10 cellular contexts compared by ENCODE assay signal in genomic region chr10:132563485-132564248, GRCh38. TPM values are rescaled to one million over a fixed set of nuclear protein-coding genes. Genes with fewer than 3 reads are reported as not detected.
A peak's percentile ranks its signal among the peaks of the same experiment; 100 is the strongest.
DNase-seq lines count a peak whose midpoint lies in the region; ATAC-seq, FAIRE-seq and TF ChIP-seq lines count a peak whose summit lies in the region.
"Had no signal": no experiment of that assay in that cellular context is flagged by ENCODE, and none has a peak within 500 bp of the region (broad histone marks: within the 10 kb centered on the region; RNA-seq: fewer than 3 reads in every experiment).

No MANE protein-coding gene starts in this region.

- no peaks in the 10 kb centered on the region for H3K27me3 Mint-ChIP-seq in activated T-helper 2 cell treated with anti-CD3 and anti-CD28 coated beads, Interferon-gamma antibody, Interleukin-2, Interleukin-4, amounts not matched to agents 10 μg/mL and 5 μg/mL and 100 μg/mL, durations not matched to agents 14 hours and 24 hours and 36 hours (ENCODE audit: low read depth)
- H3K27me3 Mint-ChIP-seq in activated CD4-positive, alpha-beta T cell treated with anti-CD3 and anti-CD28 coated beads, Interleukin-2, amount 10 ng/mL, durations not matched to agents 24 days and 14 days: no peaks in the 10 kb centered on the region

- H3K4me1 ChIP-seq in HepG2 (ENCODE audit: insufficient read depth, low read length) (no peaks in the 10 kb centered on the region), right lobe of liver (no peaks in the 10 kb centered on the region)

- H3K27ac Mint-ChIP-seq in activated T-helper 2 cell treated with anti-CD3 and anti-CD28 coated beads, Interferon-gamma antibody, Interleukin-2, Interleukin-4, amounts not matched to agents 10 μg/mL and 5 μg/mL and 100 μg/mL, durations not matched to agents 14 hours and 24 hours and 36 hours: no peak overlapping the region
- no peak overlapping the region for H3K27ac Mint-ChIP-seq in activated CD4-positive, alpha-beta T cell treated with anti-CD3 and anti-CD28 coated beads, Interleukin-2, amount 10 ng/mL, durations not matched to agents 24 days and 14 days

- 94% methylated on average over 21 of the region's 24 CpGs for WGBS in HepG2 (ENCODE audit: low lambda C conversion rate)
- 93% methylated on average over 20 of the region's 24 CpGs for WGBS in right lobe of liver (ENCODE audit: insufficient coverage, low coverage, low lambda C conversion rate, missing lambda C conversion rate)

- H3K4me3 Mint-ChIP-seq in activated T-helper 2 cell treated with anti-CD3 and anti-CD28 coated beads, Interferon-gamma antibody, Interleukin-2, Interleukin-4, amounts not matched to agents 10 μg/mL and 5 μg/mL and 100 μg/mL, durations not matched to agents 14 hours and 24 hours and 36 hours (ENCODE audit: low read depth): no peak overlapping the region
- no peak overlapping the region for H3K4me3 Mint-ChIP-seq in activated CD4-positive, alpha-beta T cell treated with anti-CD3 and anti-CD28 coated beads, Interleukin-2, amount 10 ng/mL, durations not matched to agents 24 days and 14 days

- POLR2A ChIA-PET in HepG2 (lab: Yijun Ruan, JAX): no interaction called here

- TF ChIP-seq CTCF in HepG2 (CRISPR knock-in tag; IDR thresholded peaks at IDR 0.05) (no peak), right lobe of liver (IDR thresholded peaks at IDR 0.05) (no peak)

- no TSS peak for BruUV-seq in HepG2 (replicated peaks; lab: Mats Ljungman, UMichigan)

- no peak overlapping the region for H3K27ac ChIP-seq in HepG2 (ENCODE audit: extremely low read length, insufficient read depth, low read length)
- no peak overlapping the region for H3K27ac ChIP-seq in right lobe of liver

- no peak for TF ChIP-seq RAD21 in HepG2 (CRISPR knock-in tag; IDR thresholded peaks at IDR 0.05)

- FAIRE-seq in HepG2 (lab: Jason Lieb, UNC): no peak
- FAIRE-seq: A204.1 had no signal

- CTCF ChIA-PET in HepG2 (lab: Yijun Ruan, JAX; ENCODE audit: low intra/inter-chr PET ratio, low total read pairs): no interaction called here

- intact Hi-C loops in HepG2 (cut with micrococcal nuclease; ENCODE audit: unreplicated experiment): no loop called here
- intact Hi-C loops in right lobe of liver (cut with DNase I): no loop called here
- intact Hi-C loops in activated T-helper 2 cell treated with anti-CD3 and anti-CD28 coated beads, Interferon-gamma antibody, Interleukin-2, Interleukin-4, amounts not matched to agents 10 μg/mL and 5 μg/mL and 100 μg/mL, durations not matched to agents 14 hours and 24 hours and 36 hours (cut with micrococcal nuclease): no loop called here
- intact Hi-C loops in activated CD4-positive, alpha-beta T cell treated with anti-CD3 and anti-CD28 coated beads, Interleukin-2, amount 10 ng/mL, durations not matched to agents 24 days and 14 days (cut with micrococcal nuclease): no loop called here

- TF ChIP-seq POLR2A in HepG2 (IDR thresholded peaks at IDR 0.05; ENCODE audit: insufficient read depth in 1 of 2, low read depth in 2 of 2, low read length in 2 of 2) (no peak), right lobe of liver (IDR thresholded peaks at IDR 0.05) (no peak)

- H3K9me3 ChIP-seq in HepG2 (ENCODE audit: low read length): no peaks in the 10 kb centered on the region
- no peaks in the 10 kb centered on the region for H3K9me3 ChIP-seq in right lobe of liver

- H3K9ac ChIP-seq in HepG2 (ENCODE audit: insufficient read depth, low read depth, low read length): no peak overlapping the region

- DNase-seq in HepG2 (ENCODE audit: low spot score) (no peak), right lobe of liver (no peak), SW480 (ENCODE audit: low spot score) (peak; percentile 41), HPDE6-E6E7 (ENCODE audit: extremely low spot score) (no peak), NCI-H2171 treated with DMSO at 0.1 percent for 48 hours (lab: John Stamatoyannopoulos, UW) (no peak)
- DNase-seq in activated T-helper 2 cell treated with anti-CD3 and anti-CD28 coated beads, Interferon-gamma antibody, Interleukin-2, Interleukin-4, amounts not matched to agents 10 μg/mL and 5 μg/mL and 100 μg/mL, durations not matched to agents 14 hours and 24 hours and 36 hours (ENCODE audit: low spot score): no peak
- no peak for DNase-seq in activated CD4-positive, alpha-beta T cell treated with anti-CD3 and anti-CD28 coated beads, Interleukin-2, amount 10 ng/mL, durations not matched to agents 24 days and 14 days

- no peak overlapping the region for H2AFZ ChIP-seq in HepG2 (ENCODE audit: low read length)

- H3K4me2 ChIP-seq in HepG2 (ENCODE audit: low read depth, low read length): no peak overlapping the region

- no peaks in the 10 kb centered on the region for H4K20me1 ChIP-seq in HepG2 (ENCODE audit: insufficient read depth, low read length)

- H3K4me3 ChIP-seq in HepG2 (replicated peaks in 1 of 3; ENCODE audit: insufficient read depth in 1 of 3, low read depth in 2 of 3, low read length in 3 of 3) (no peak overlapping the region), right lobe of liver (no peak overlapping the region)

- H3K79me2 ChIP-seq in HepG2 (ENCODE audit: insufficient read depth, low read length): peaks cover 13% of the 10 kb centered on the region

- TF ChIP-seq EP300 in HepG2 (IDR thresholded peaks at IDR 0.05; ENCODE audit: low read depth in 2 of 2, low read length in 2 of 2) (no peak), HepG2 (CRISPR knock-in tag; IDR thresholded peaks at IDR 0.05; ENCODE audit: borderline replicate concordance) (no peak)

- peak; percentile 35; the same call in 2 of the 3 replicates for ATAC-seq in HepG2
- ATAC-seq in right lobe of liver: no peak
- ATAC-seq in HG02943 (IDR thresholded peaks at IDR 0.05; ENCODE audit: low read depth, unreplicated experiment): peak; percentile 78
- ATAC-seq: HCT116 had no signal

- H3K36me3 ChIP-seq in HepG2 (replicated peaks in 1 of 2; ENCODE audit: control insufficient read depth in 1 of 2, insufficient read depth in 2 of 2, low read length in 2 of 2) (no peaks in the 10 kb centered on the region), right lobe of liver (no peaks in the 10 kb centered on the region)

- no peaks in the 10 kb centered on the region for H3K36me3 Mint-ChIP-seq in activated T-helper 2 cell treated with anti-CD3 and anti-CD28 coated beads, Interferon-gamma antibody, Interleukin-2, Interleukin-4, amounts not matched to agents 10 μg/mL and 5 μg/mL and 100 μg/mL, durations not matched to agents 14 hours and 24 hours and 36 hours (ENCODE audit: low read depth)
- peaks cover 6% of the 10 kb centered on the region for H3K36me3 Mint-ChIP-seq in activated CD4-positive, alpha-beta T cell treated with anti-CD3 and anti-CD28 coated beads, Interleukin-2, amount 10 ng/mL, durations not matched to agents 24 days and 14 days (ENCODE audit: low read depth)

- in situ Hi-C loops in HepG2 (cut with HindIII; ENCODE audit: extremely low pct_ligation_motif_present, low pct_unique_long_range_greater_than_20kb): no loop called here

- H3K9me3 Mint-ChIP-seq in activated T-helper 2 cell treated with anti-CD3 and anti-CD28 coated beads, Interferon-gamma antibody, Interleukin-2, Interleukin-4, amounts not matched to agents 10 μg/mL and 5 μg/mL and 100 μg/mL, durations not matched to agents 14 hours and 24 hours and 36 hours: no peaks in the 10 kb centered on the region
- no peaks in the 10 kb centered on the region for H3K9me3 Mint-ChIP-seq in activated CD4-positive, alpha-beta T cell treated with anti-CD3 and anti-CD28 coated beads, Interleukin-2, amount 10 ng/mL, durations not matched to agents 24 days and 14 days

- H3K27me3 ChIP-seq in HepG2 (ENCODE audit: control insufficient read depth in 1 of 2, insufficient read depth in 2 of 2, low read length in 2 of 2): no peaks in the 10 kb centered on the region
- H3K27me3 ChIP-seq in right lobe of liver: no peaks in the 10 kb centered on the region

- H3K4me1 Mint-ChIP-seq in activated T-helper 2 cell treated with anti-CD3 and anti-CD28 coated beads, Interferon-gamma antibody, Interleukin-2, Interleukin-4, amounts not matched to agents 10 μg/mL and 5 μg/mL and 100 μg/mL, durations not matched to agents 14 hours and 24 hours and 36 hours (ENCODE audit: low read depth): peaks cover 22% of the 10 kb centered on the region
- H3K4me1 Mint-ChIP-seq in activated CD4-positive, alpha-beta T cell treated with anti-CD3 and anti-CD28 coated beads, Interleukin-2, amount 10 ng/mL, durations not matched to agents 24 days and 14 days: peaks cover 21% of the 10 kb centered on the region

RNA-seq across cellular contexts. Expression of gene INPP5A, which starts 26.1 kb away (rescaled TPM):
- 37.9 and 46.8 TPM in 2 replicates for total RNA-seq in HepG2 (2016; rRNA removed; fragmentation: Illumina TruSeq; extraction: Trizol)
- total RNA-seq in HepG2 (2016; cell fraction: cytosol; rRNA removed; fragmentation: Illumina TruSeq; extraction: Trizol; ENCODE audit: low read depth): 52.6 and 54.7 TPM in 2 replicates
- total RNA-seq in HepG2 (2016; cell fraction: insoluble cytoplasmic fraction; rRNA removed; fragmentation: Illumina TruSeq; extraction: Trizol): 38.3 and 42.5 TPM in 2 replicates
- 103 and 110 TPM in 2 replicates for total RNA-seq in HepG2 (2016; cell fraction: membrane; rRNA removed; fragmentation: Illumina TruSeq; extraction: Trizol)
- total RNA-seq in HepG2 (2016; cell fraction: nucleus; rRNA removed; fragmentation: Illumina TruSeq; extraction: Trizol): 15.7 and 18.8 TPM in 2 replicates
- 17.5 and 19.5 TPM in 2 replicates for polyA plus RNA-seq in HepG2 (2011; rRNA removed)
- 16.7 and 18.4 TPM in 2 replicates for polyA plus RNA-seq in HepG2 (2011; cell fraction: cytosol; rRNA removed)
- polyA plus RNA-seq in HepG2 (2011; cell fraction: nucleus; rRNA removed): 14.6 and 14.9 TPM in 2 replicates
- polyA plus RNA-seq in HepG2 (2012): 15.8 and 18.2 TPM in 2 replicates
- 49.5 and 52.9 TPM in 2 replicates for polyA plus RNA-seq in HepG2 (2016; cell fraction: cytosol; fragmentation: Illumina TruSeq; extraction: Trizol; ENCODE audit: low read depth)
- polyA plus RNA-seq in HepG2 (2016; cell fraction: insoluble cytoplasmic fraction; fragmentation: Illumina TruSeq; extraction: Trizol; ENCODE audit: low read depth): 40.7 and 47.8 TPM in 2 replicates
- 97.2 and 97.6 TPM in 2 replicates for polyA plus RNA-seq in HepG2 (2016; cell fraction: membrane; fragmentation: Illumina TruSeq; extraction: Trizol; ENCODE audit: low read depth)
- 25.8 and 27.0 TPM in 2 replicates for polyA plus RNA-seq in HepG2 (2016; cell fraction: nucleus; fragmentation: Illumina TruSeq; extraction: Trizol; ENCODE audit: insufficient read depth, low read depth)
- 17.0 and 32.5 TPM in 2 replicates for polyA minus RNA-seq in HepG2 (2011; rRNA and poly(A)+ RNA removed; ENCODE audit: low replicate concordance)
- polyA minus RNA-seq in HepG2 (2011; cell fraction: cytosol; rRNA and poly(A)+ RNA removed): 16.4 and 21.7 TPM in 2 replicates
- polyA minus RNA-seq in HepG2 (2011; cell fraction: nucleus; rRNA and poly(A)+ RNA removed): 19.1 and 20.6 TPM in 2 replicates
- total RNA-seq in right lobe of liver: 10 to 100 TPM; 12.5 to 24.6 (median 16.9) TPM
- 13.0 and 13.8 TPM in 2 replicates for total RNA-seq in activated T-helper 2 cell treated with anti-CD3 and anti-CD28 coated beads, Interferon-gamma antibody, Interleukin-2, Interleukin-4, amounts not matched to agents 10 μg/mL and 5 μg/mL and 100 μg/mL, durations not matched to agents 14 hours and 24 hours and 36 hours
- 10.3 and 10.5 TPM in 2 replicates for total RNA-seq in activated CD4-positive, alpha-beta T cell treated with anti-CD3 and anti-CD28 coated beads, Interleukin-2, amount 10 ng/mL, durations not matched to agents 24 days and 14 days

Comparison
In these comparisons a context has a peak if more than half of its experiments do, and no peak if none do; other contexts are left out.
1. ATAC-seq: peak in HepG2 (single experiment) and HG02943 (single experiment); none in right lobe of liver (0 of 4).